Comparison of ENCODE assay signal across 36 cellular contexts in genomic region chr15:65394280-65394789, GRCh38. TPM values are rescaled to one million over a fixed set of nuclear protein-coding genes. Genes with fewer than 3 reads are reported as not detected.
"Had no signal": no experiment of that assay in that cellular context is flagged by ENCODE, and none has a peak within 500 bp of the region (broad histone marks: within the 10 kb centered on the region; RNA-seq: fewer than 3 reads in every experiment).

No MANE protein-coding gene starts in this region.

- H3K4me3 ChIP-seq: esophagus squamous epithelium, gastroesophageal sphincter had no signal

- H3K27ac Mint-ChIP-seq: activated CD4-positive, alpha-beta memory T cell treated with anti-CD3 and anti-CD28 coated beads, Interleukin-2, amount 10 ng/mL, durations not matched to agents 7 days and 5 days; activated CD4-positive, alpha-beta T cell treated with anti-CD3 and anti-CD28 coated beads, Interleukin-2, amount 10 ng/mL, durations not matched to agents 7 days and 5 days; activated naive CD8-positive, alpha-beta T cell; activated T-cell treated with anti-CD3 and anti-CD28 coated beads, Interleukin-2, amount 50 U/mL, for 24 hours; activated T-cell treated with anti-CD3 and anti-CD28 coated beads, Interleukin-2, amount 50 U/mL, for 72 hours; activated T-helper 17 cell treated with anti-CD3 and anti-CD28 coated beads, Interleukin-2, amount 50 U/mL, for 72 hours; effector memory CD8-positive, alpha-beta T cell; T-helper 17 cell; T-helper 2 cell treated with Interferon-gamma antibody and Interleukin-4, amounts not matched to agents 5 μg/mL and 100 μg/mL, for 36 hours had no signal

- DNase-seq: activated CD4-positive, alpha-beta memory T cell treated with anti-CD3 and anti-CD28 coated beads, Interleukin-2, amount 10 ng/mL, durations not matched to agents 7 days and 5 days; activated CD4-positive, alpha-beta T cell treated with anti-CD3 and anti-CD28 coated beads for 4 hours; activated CD4-positive, alpha-beta T cell treated with anti-CD3 and anti-CD28 coated beads, Interleukin-2, amount 10 ng/mL, durations not matched to agents 7 days and 5 days; activated CD4-positive, alpha-beta T cell treated with anti-CD3 and anti-CD28 coated beads, Interleukin-2, amount 50 U/mL, for 4 hours; activated CD4-positive, CD25-positive, alpha-beta regulatory T cell; activated CD4-positive, CD25-positive, alpha-beta regulatory T cell treated with anti-CD3 and anti-CD28 coated beads, Interleukin-2, amount 50 U/mL, for 72 hours; activated CD8-positive, alpha-beta memory T cell treated with anti-CD3 and anti-CD28 coated beads, Interleukin-2, amount 50 U/mL, for 48 hours; activated effector memory CD4-positive, alpha-beta T cell treated with Interleukin-2 at 50 U/mL for 16 hours; activated gamma-delta T cell treated with Interleukin-2 at 50 U/mL for 16 hours; activated naive CD4-positive, alpha-beta T cell treated with anti-CD3 and anti-CD28 coated beads, Interleukin-2, amount 50 U/mL, for 16 hours; activated naive CD4-positive, alpha-beta T cell treated with Interleukin-2 at 50 U/mL for 16 hours; activated T-cell treated with anti-CD3 and anti-CD28 coated beads for 4 hours; activated T-cell treated with anti-CD3 and anti-CD28 coated beads, Interleukin-2, amount 50 U/mL, for 24 hours; activated T-cell treated with anti-CD3 and anti-CD28 coated beads, Interleukin-2, amount 50 U/mL, for 72 hours; amniotic stem cell; anterior cingulate cortex; brain microvascular endothelial cell; cortex of kidney; dermis blood vessel endothelial cell; effector CD4-positive, alpha-beta T cell; effector memory CD8-positive, alpha-beta T cell; erythroblast; esophagus squamous epithelium; foreskin melanocyte; T-helper 1 cell; T-helper 17 cell had no signal

- H3K4me1 Mint-ChIP-seq: activated CD4-positive, alpha-beta memory T cell treated with anti-CD3 and anti-CD28 coated beads, Interleukin-2, amount 10 ng/mL, durations not matched to agents 7 days and 5 days had no signal

- H3K4me3 Mint-ChIP-seq: activated CD4-positive, alpha-beta memory T cell treated with anti-CD3 and anti-CD28 coated beads, Interleukin-2, amount 10 ng/mL, durations not matched to agents 7 days and 5 days; activated CD4-positive, alpha-beta T cell treated with anti-CD3 and anti-CD28 coated beads, Interleukin-2, amount 10 ng/mL, durations not matched to agents 7 days and 5 days; activated naive CD8-positive, alpha-beta T cell; activated T-cell treated with anti-CD3 and anti-CD28 coated beads, Interleukin-2, amount 50 U/mL, for 24 hours; activated T-cell treated with anti-CD3 and anti-CD28 coated beads, Interleukin-2, amount 50 U/mL, for 72 hours; activated T-helper 17 cell treated with anti-CD3 and anti-CD28 coated beads, Interleukin-2, amount 50 U/mL, for 72 hours; central memory CD8-positive, alpha-beta T cell; effector memory CD8-positive, alpha-beta T cell; T-helper 17 cell; T-helper 2 cell treated with Interferon-gamma antibody and Interleukin-4, amounts not matched to agents 5 μg/mL and 100 μg/mL, for 36 hours had no signal

- H3K9me3 ChIP-seq: esophagus squamous epithelium, gastroesophageal sphincter had no signal

- H3K27ac ChIP-seq: brain microvascular endothelial cell, esophagus squamous epithelium, gastroesophageal sphincter had no signal

- H3K36me3 Mint-ChIP-seq: activated naive CD8-positive, alpha-beta T cell had no signal

- ATAC-seq: activated T-cell treated with anti-CD3 and anti-CD28 coated beads, Interleukin-2, amount 50 U/mL, for 72 hours; activated T-helper 17 cell treated with anti-CD3 and anti-CD28 coated beads, Interleukin-2, amount 50 U/mL, for 72 hours; effector memory CD8-positive, alpha-beta T cell; gastroesophageal sphincter; T-helper 17 cell had no signal

- FAIRE-seq: astrocyte, bronchial epithelial cell, colon had no signal

- H3K9me3 Mint-ChIP-seq: activated CD4-positive, alpha-beta memory T cell treated with anti-CD3 and anti-CD28 coated beads, Interleukin-2, amount 10 ng/mL, durations not matched to agents 7 days and 5 days; activated CD4-positive, alpha-beta T cell treated with anti-CD3 and anti-CD28 coated beads, Interleukin-2, amount 10 ng/mL, durations not matched to agents 7 days and 5 days; activated T-cell treated with anti-CD3 and anti-CD28 coated beads, Interleukin-2, amount 50 U/mL, for 24 hours; activated T-cell treated with anti-CD3 and anti-CD28 coated beads, Interleukin-2, amount 50 U/mL, for 72 hours; activated T-helper 17 cell treated with anti-CD3 and anti-CD28 coated beads, Interleukin-2, amount 50 U/mL, for 72 hours; central memory CD8-positive, alpha-beta T cell; effector memory CD8-positive, alpha-beta T cell; T-helper 2 cell treated with Interferon-gamma antibody and Interleukin-4, amounts not matched to agents 5 μg/mL and 100 μg/mL, for 36 hours had no signal

- H3K36me3 ChIP-seq: brain microvascular endothelial cell, esophagus squamous epithelium, gastroesophageal sphincter had no signal

RNA-seq across cellular contexts. Expression of gene IGDCC3, which starts 16.5 kb away (rescaled TPM):
- total RNA-seq: activated CD4-positive, alpha-beta memory T cell treated with anti-CD3 and anti-CD28 coated beads, Interleukin-2, amount 10 ng/mL, durations not matched to agents 7 days and 5 days; activated CD4-positive, alpha-beta T cell treated with anti-CD3 and anti-CD28 coated beads, Interleukin-2, amount 10 ng/mL, durations not matched to agents 7 days and 5 days; activated T-cell treated with anti-CD3 and anti-CD28 coated beads, Interleukin-2, amount 50 U/mL, for 72 hours; activated T-helper 17 cell treated with anti-CD3 and anti-CD28 coated beads, Interleukin-2, amount 50 U/mL, for 72 hours; bronchial epithelial cell; cardiac septum; dermis blood vessel endothelial cell; esophagus squamous epithelium; fibroblast of lung; T-helper 17 cell had no signal
